ENCODE assay signal across 14 cellular contexts in the genomic region with DNA sequence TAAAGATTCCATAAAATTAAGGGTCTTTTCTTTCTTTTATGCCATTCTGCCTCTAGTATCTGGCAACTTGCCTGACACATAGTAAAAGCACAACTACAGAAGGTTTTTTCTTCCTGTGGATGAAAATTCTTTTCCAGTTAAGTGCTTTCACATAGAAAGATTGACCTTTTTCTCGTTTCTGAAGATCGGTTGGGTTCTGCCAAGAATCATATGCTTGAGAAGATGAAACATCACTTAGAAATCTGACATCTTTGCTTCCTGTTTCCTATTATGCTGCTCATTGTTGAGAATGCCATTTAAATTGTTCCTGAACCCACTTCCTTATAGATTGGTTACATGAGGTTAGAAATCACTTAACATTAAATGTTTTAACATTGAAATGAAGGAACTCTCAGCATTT. TPM values are rescaled to one million over a fixed set of nuclear protein-coding genes. Genes with fewer than 3 reads are reported as not detected.
A peak's percentile ranks its signal among the peaks of the same experiment; 100 is the strongest.
DNase-seq lines count a peak whose midpoint lies in the region; ATAC-seq and TF ChIP-seq lines count a peak whose summit lies in the region.
"Had no signal": no experiment of that assay in that cellular context is flagged by ENCODE, and none has a peak within 500 bp of the region (broad histone marks: within the 10 kb centered on the region; RNA-seq: fewer than 3 reads in every experiment).

No MANE protein-coding gene starts in this region.

- H3K4me1 ChIP-seq in mammary epithelial cell (ENCODE audit: insufficient read depth, low read length) (peaks cover 19% of the 10 kb centered on the region), right atrium auricular region (no peaks in the 10 kb centered on the region), prostate gland (replicated peaks) (peaks cover 9% of the 10 kb centered on the region)

- in situ Hi-C loops in mammary epithelial cell (cut with MboI; ENCODE audit: low sequenced_read_pairs in 2 of 2) = no loop called here

- H3K4me2 ChIP-seq in mammary epithelial cell (ENCODE audit: insufficient read depth, low read depth, low read length) = peak overlapping the region; percentile 29

- H3K27ac ChIP-seq in mammary epithelial cell (ENCODE audit: insufficient read depth, low read depth, low read length) (no peak overlapping the region), right atrium auricular region (no peak overlapping the region), prostate gland (no peak overlapping the region)

- no peaks in the 10 kb centered on the region for H3K36me3 ChIP-seq in mammary epithelial cell (ENCODE audit: insufficient read depth, low read length)
- H3K36me3 ChIP-seq in right atrium auricular region = no peaks in the 10 kb centered on the region
- H3K36me3 ChIP-seq in prostate gland = no peaks in the 10 kb centered on the region

- H3K79me2 ChIP-seq in mammary epithelial cell (ENCODE audit: insufficient read depth, low read length) = no peaks in the 10 kb centered on the region

- H3K27me3 ChIP-seq in mammary epithelial cell (ENCODE audit: insufficient read depth, low read length) (peaks cover 11% of the 10 kb centered on the region), right atrium auricular region (no peaks in the 10 kb centered on the region), prostate gland (replicated peaks; ENCODE audit: insufficient read depth) (no peaks in the 10 kb centered on the region)

- TF ChIP-seq CTCF in mammary epithelial cell (conservative IDR thresholded peaks at IDR 0.05 in 1 of 2, IDR thresholded peaks at IDR 0.05 in 1 of 2; ENCODE audit: extremely low read depth in 1 of 2, insufficient read depth in 1 of 2, low read depth in 1 of 2, low read length in 2 of 2) = no peak
- TF ChIP-seq CTCF in right atrium auricular region (IDR thresholded peaks at IDR 0.05) = no peak
- TF ChIP-seq CTCF in prostate gland (IDR thresholded peaks at IDR 0.05) = no peak

- WGBS in mammary epithelial cell (ENCODE audit: low coverage, missing lambda C conversion rate) = 38% methylated on average over 2 of the region's 2 CpGs
- whole genome bisulfite sequencing in prostate gland = 7% methylated on average over 2 of the region's 2 CpGs

- CTCF ChIA-PET in mammary epithelial cell (lab: Charles Lee; ENCODE audit: low non-redundant PET) = no interaction called here

- intact Hi-C loops in mammary epithelial cell (cut with micrococcal nuclease) = loop anchor here (5.0 kb wide), 1 partner anchor 48 kb away; no protein-coding TSS in a partner anchor
- intact Hi-C loops in prostate gland (cut with DNase I) = no loop called here

- no peaks in the 10 kb centered on the region for H3K9me3 ChIP-seq in mammary epithelial cell (replicated peaks; ENCODE audit: insufficient read depth, low read length)
- H3K9me3 ChIP-seq in right atrium auricular region = no peaks in the 10 kb centered on the region
- H3K9me3 ChIP-seq in prostate gland = no peaks in the 10 kb centered on the region

- TF ChIP-seq POLR2A in prostate gland (IDR thresholded peaks at IDR 0.05) = no peak

- dilution Hi-C loops in mammary epithelial cell (cut with HindIII; ENCODE audit: low sequenced_read_pairs) = no loop called here

- ATAC-seq in GM18861 (IDR thresholded peaks at IDR 0.05; ENCODE audit: unreplicated experiment) = no peak
- ATAC-seq: natural killer cell treated with Interleukin-12 subunit alpha and Interleukin-12 subunit beta and Interleukin-15 and Interleukin-18, amount 100 ng/mL, for 72 hours had no signal

- H4K20me1 ChIP-seq in mammary epithelial cell (ENCODE audit: insufficient read depth, low read length) = peaks cover 3% of the 10 kb centered on the region

- no peak overlapping the region for H3K9ac ChIP-seq in mammary epithelial cell (ENCODE audit: insufficient read depth, low read length)

- BruUV-seq in mammary epithelial cell (replicated peaks; lab: Mats Ljungman, UMichigan) = no TSS peak

- no peak overlapping the region for H2AFZ ChIP-seq in mammary epithelial cell (ENCODE audit: low read depth, low read length)

- DNase-seq in DMS53 (lab: John Stamatoyannopoulos, UW) (peak; percentile 44), NCI-H2029 (lab: John Stamatoyannopoulos, UW) (peak; percentile 55), mammary epithelial cell (no peak), lung microvascular endothelial cell (ENCODE audit: low read depth in 2 of 2) (peak; percentile 27 to 88), right atrium auricular region (ENCODE audit: low spot score) (no peak), prostate gland (ENCODE audit: low spot score) (no peak), germinal center (ENCODE audit: low spot score) (no peak)
- DNase-seq: activated T-cell treated with anti-CD3 and anti-CD28 coated beads, Interleukin-2, amount 50 U/mL, for 1 hour; COR-L47; cortex of kidney; NCI-H1930; stimulated activated CD4-positive, alpha-beta T cell treated with anti-CD3 and anti-CD28 coated beads, Interleukin-15, amount 100 ng/mL, for 24 hours had no signal

- H3K4me3 ChIP-seq in mammary epithelial cell (replicated peaks in 1 of 3; ENCODE audit: insufficient read depth in 1 of 3, low read depth in 2 of 3, low read length in 3 of 3) (no peak overlapping the region), right atrium auricular region (no peak overlapping the region), prostate gland (no peak overlapping the region)

RNA-seq across cellular contexts. Expression of a gene that starts 26.3 kb away (rescaled TPM):
- total RNA-seq in mammary epithelial cell (1 to 10 TPM in 1 of 2 donors, under 1 TPM in 1; 0.17 to 1.7 TPM), lung microvascular endothelial cell (not detected in 2 replicates), right atrium auricular region (under 1 TPM in 1 of 2 donors, not detected in 1; 0.35 TPM), prostate gland (1 to 10 TPM in 1 of 2 donors, under 1 TPM in 1; 0.09 to 2.3 TPM)
- 1.3 TPM for polyA plus RNA-seq in mammary epithelial cell
- polyA minus RNA-seq in mammary epithelial cell = 0.88 TPM
- total RNA-seq: natural killer cell treated with Interleukin-12 subunit alpha and Interleukin-12 subunit beta and Interleukin-15 and Interleukin-18, amount 100 ng/mL, for 72 hours had no signal

Comparison
In these comparisons a context has a peak if more than half of its experiments do, and no peak if none do; other contexts are left out.
1. DNase-seq: peak in DMS53 (single experiment), NCI-H2029 (single experiment) and lung microvascular endothelial cell (2 of 2); none in mammary epithelial cell (single experiment), right atrium auricular region (single experiment), prostate gland (single experiment) and germinal center (single experiment).